In genomic region chr7:87933953-87934698, GRCh38 we compare ENCODE assay signal across 8 cellular contexts. TPM values are rescaled to one million over a fixed set of nuclear protein-coding genes. Genes with fewer than 3 reads are reported as not detected.
DNase-seq lines count a peak whose midpoint lies in the region; ATAC-seq and TF ChIP-seq lines count a peak whose summit lies in the region.

A gene with protein sequence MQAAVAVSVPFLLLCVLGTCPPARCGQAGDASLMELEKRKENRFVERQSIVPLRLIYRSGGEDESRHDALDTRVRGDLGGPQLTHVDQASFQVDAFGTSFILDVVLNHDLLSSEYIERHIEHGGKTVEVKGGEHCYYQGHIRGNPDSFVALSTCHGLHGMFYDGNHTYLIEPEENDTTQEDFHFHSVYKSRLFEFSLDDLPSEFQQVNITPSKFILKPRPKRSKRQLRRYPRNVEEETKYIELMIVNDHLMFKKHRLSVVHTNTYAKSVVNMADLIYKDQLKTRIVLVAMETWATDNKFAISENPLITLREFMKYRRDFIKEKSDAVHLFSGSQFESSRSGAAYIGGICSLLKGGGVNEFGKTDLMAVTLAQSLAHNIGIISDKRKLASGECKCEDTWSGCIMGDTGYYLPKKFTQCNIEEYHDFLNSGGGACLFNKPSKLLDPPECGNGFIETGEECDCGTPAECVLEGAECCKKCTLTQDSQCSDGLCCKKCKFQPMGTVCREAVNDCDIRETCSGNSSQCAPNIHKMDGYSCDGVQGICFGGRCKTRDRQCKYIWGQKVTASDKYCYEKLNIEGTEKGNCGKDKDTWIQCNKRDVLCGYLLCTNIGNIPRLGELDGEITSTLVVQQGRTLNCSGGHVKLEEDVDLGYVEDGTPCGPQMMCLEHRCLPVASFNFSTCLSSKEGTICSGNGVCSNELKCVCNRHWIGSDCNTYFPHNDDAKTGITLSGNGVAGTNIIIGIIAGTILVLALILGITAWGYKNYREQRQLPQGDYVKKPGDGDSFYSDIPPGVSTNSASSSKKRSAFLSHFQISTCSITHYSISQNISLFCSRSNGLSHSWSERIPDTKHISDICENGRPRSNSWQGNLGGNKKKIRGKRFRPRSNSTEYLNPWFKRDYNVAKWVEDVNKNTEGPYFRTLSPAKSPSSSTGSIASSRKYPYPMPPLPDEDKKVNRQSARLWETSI (plus strand): TSS chr7:87934251. CDS start chr7:87934466, 215 bp downstream.

- H3K4me1 Mint-ChIP-seq in dendritic cell treated with granulocyte-macrophage colony-stimulating factor and Interleukin-4, amounts not matched to agents 40 ng/mL and 50 ng/mL, for 4 days (ENCODE audit: low read depth): peaks cover 17% of the 10 kb centered on the region

- intact Hi-C loops in dendritic cell treated with granulocyte-macrophage colony-stimulating factor and Interleukin-4, amounts not matched to agents 40 ng/mL and 50 ng/mL, for 4 days (cut with micrococcal nuclease): no loop called here

- peak within 1 kb of the TSS; percentile 80 for H3K4me3 Mint-ChIP-seq in dendritic cell treated with granulocyte-macrophage colony-stimulating factor and Interleukin-4, amounts not matched to agents 40 ng/mL and 50 ng/mL, for 4 days

- no peaks in the 10 kb centered on the region for H3K9me3 Mint-ChIP-seq in dendritic cell treated with granulocyte-macrophage colony-stimulating factor and Interleukin-4, amounts not matched to agents 40 ng/mL and 50 ng/mL, for 4 days

- no peak within 1 kb of the TSS for H3K27ac Mint-ChIP-seq in dendritic cell treated with granulocyte-macrophage colony-stimulating factor and Interleukin-4, amounts not matched to agents 40 ng/mL and 50 ng/mL, for 4 days

- H3K36me3 Mint-ChIP-seq in dendritic cell treated with granulocyte-macrophage colony-stimulating factor and Interleukin-4, amounts not matched to agents 40 ng/mL and 50 ng/mL, for 4 days (ENCODE audit: low read depth): no peaks in the 10 kb centered on the region

- H3K27me3 Mint-ChIP-seq in dendritic cell treated with granulocyte-macrophage colony-stimulating factor and Interleukin-4, amounts not matched to agents 40 ng/mL and 50 ng/mL, for 4 days: peaks cover 20% of the 10 kb centered on the region

- peak; percentile 87 for DNase-seq in NCI-H524 treated with DMSO at 0.1 percent for 48 hours (lab: John Stamatoyannopoulos, UW)
- DNase-seq in activated CD4-positive, alpha-beta T cell treated with anti-CD3 and anti-CD28 coated beads, Interleukin-2, amount 50 U/mL, for 1 hour: peak; percentile 70
- DNase-seq in stimulated activated CD4-positive, alpha-beta T cell treated with anti-CD3 and anti-CD28 coated beads, Interleukin-4, amount 100 ng/mL, for 24 hours: peak; percentile 78

- H3K4me1 ChIP-seq in liver (ENCODE audit: control insufficient read depth in 4 of 4, insufficient read depth in 4 of 4, low read length in 3 of 4): peaks cover 11 to 21% (median 15%) of the 10 kb centered on the region in 4 donors

- no peak within 1 kb of the TSS for H3K9ac ChIP-seq in liver (ENCODE audit: low read depth in 1 of 2, low read length in 2 of 2)

- peak; percentile 98 for ATAC-seq in GM19328 (IDR thresholded peaks at IDR 0.05; ENCODE audit: unreplicated experiment)
- peak; percentile 97 for ATAC-seq in HG03469 (IDR thresholded peaks at IDR 0.05; ENCODE audit: unreplicated experiment)

- TF ChIP-seq CTCF in C4-2B (conservative IDR thresholded peaks at IDR 0.05) (peak; percentile 34), liver (IDR thresholded peaks at IDR 0.05; ENCODE audit: low read depth, low read length, missing input control) (no peak)

- no peaks in the 10 kb centered on the region for H3K36me3 ChIP-seq in liver (ENCODE audit: control insufficient read depth in 4 of 4, insufficient read depth in 3 of 4, low read depth in 1 of 4, low read length in 3 of 4)

- H3K4me3 ChIP-seq in liver (ENCODE audit: low read depth in 1 of 3, low read length in 3 of 3): peak within 1 kb of the TSS; percentile 61 to 75 (median 66)

- under 1% methylated on average over 70 of the region's 70 CpGs for WGBS in liver

- H3K9me3 ChIP-seq in liver (ENCODE audit: control insufficient read depth in 4 of 4, low read length in 3 of 4): no peaks in the 10 kb centered on the region

- TF ChIP-seq RAD21 in liver (IDR thresholded peaks at IDR 0.05): no peak

- peak within 1 kb of the TSS; percentile 63 for H3K27ac ChIP-seq in C4-2B
- H3K27ac ChIP-seq in liver (ENCODE audit: low read depth in 1 of 2, low read length in 2 of 2): no peak within 1 kb of the TSS

- H3K27me3 ChIP-seq in liver (ENCODE audit: control insufficient read depth in 4 of 4, insufficient read depth in 4 of 4, low read length in 3 of 4): peaks cover 0 to 4% (median 0%) of the 10 kb centered on the region in 4 donors

TF ChIP-seq in liver, 16 proteins besides CTCF, POLR2A, EP300 and RAD21:
- no peak for TF ChIP-seq HNF4G (IDR thresholded peaks at IDR 0.05)
- no peak for TF ChIP-seq FOXA2 (IDR thresholded peaks at IDR 0.05)
- TF ChIP-seq ZBTB33 (IDR thresholded peaks at IDR 0.05): no peak
- no peak for TF ChIP-seq MAX (IDR thresholded peaks at IDR 0.05)
- TF ChIP-seq, protein P1, sequence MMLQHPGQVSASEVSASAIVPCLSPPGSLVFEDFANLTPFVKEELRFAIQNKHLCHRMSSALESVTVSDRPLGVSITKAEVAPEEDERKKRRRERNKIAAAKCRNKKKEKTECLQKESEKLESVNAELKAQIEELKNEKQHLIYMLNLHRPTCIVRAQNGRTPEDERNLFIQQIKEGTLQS (IDR thresholded peaks at IDR 0.05): no peak
- no peak for TF ChIP-seq RXRA (IDR thresholded peaks at IDR 0.05)
- TF ChIP-seq, protein P2, sequence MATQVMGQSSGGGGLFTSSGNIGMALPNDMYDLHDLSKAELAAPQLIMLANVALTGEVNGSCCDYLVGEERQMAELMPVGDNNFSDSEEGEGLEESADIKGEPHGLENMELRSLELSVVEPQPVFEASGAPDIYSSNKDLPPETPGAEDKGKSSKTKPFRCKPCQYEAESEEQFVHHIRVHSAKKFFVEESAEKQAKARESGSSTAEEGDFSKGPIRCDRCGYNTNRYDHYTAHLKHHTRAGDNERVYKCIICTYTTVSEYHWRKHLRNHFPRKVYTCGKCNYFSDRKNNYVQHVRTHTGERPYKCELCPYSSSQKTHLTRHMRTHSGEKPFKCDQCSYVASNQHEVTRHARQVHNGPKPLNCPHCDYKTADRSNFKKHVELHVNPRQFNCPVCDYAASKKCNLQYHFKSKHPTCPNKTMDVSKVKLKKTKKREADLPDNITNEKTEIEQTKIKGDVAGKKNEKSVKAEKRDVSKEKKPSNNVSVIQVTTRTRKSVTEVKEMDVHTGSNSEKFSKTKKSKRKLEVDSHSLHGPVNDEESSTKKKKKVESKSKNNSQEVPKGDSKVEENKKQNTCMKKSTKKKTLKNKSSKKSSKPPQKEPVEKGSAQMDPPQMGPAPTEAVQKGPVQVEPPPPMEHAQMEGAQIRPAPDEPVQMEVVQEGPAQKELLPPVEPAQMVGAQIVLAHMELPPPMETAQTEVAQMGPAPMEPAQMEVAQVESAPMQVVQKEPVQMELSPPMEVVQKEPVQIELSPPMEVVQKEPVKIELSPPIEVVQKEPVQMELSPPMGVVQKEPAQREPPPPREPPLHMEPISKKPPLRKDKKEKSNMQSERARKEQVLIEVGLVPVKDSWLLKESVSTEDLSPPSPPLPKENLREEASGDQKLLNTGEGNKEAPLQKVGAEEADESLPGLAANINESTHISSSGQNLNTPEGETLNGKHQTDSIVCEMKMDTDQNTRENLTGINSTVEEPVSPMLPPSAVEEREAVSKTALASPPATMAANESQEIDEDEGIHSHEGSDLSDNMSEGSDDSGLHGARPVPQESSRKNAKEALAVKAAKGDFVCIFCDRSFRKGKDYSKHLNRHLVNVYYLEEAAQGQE (IDR thresholded peaks at IDR 0.05): no peak
- no peak for TF ChIP-seq JUND (IDR thresholded peaks at IDR 0.05)
- TF ChIP-seq HNF4A (conservative IDR thresholded peaks at IDR 0.05): no peak
- no peak for TF ChIP-seq GABPA (IDR thresholded peaks at IDR 0.05 in 1 of 2, conservative IDR thresholded peaks at IDR 0.05 in 1 of 2)
- no peak for TF ChIP-seq YY1 (IDR thresholded peaks at IDR 0.05)
- no peak for TF ChIP-seq SP1 (IDR thresholded peaks at IDR 0.05)
- TF ChIP-seq EGR1 (IDR thresholded peaks at IDR 0.05; ENCODE audit: low read depth in 2 of 2): no peak
- no peak for TF ChIP-seq NR2F2 (IDR thresholded peaks at IDR 0.05)
- TF ChIP-seq FOXA1 (IDR thresholded peaks at IDR 0.05): no peak
- TF ChIP-seq TAF1 (conservative IDR thresholded peaks at IDR 0.05): no peak

RNA-seq across cellular contexts. Expression of the gene that starts here (rescaled TPM):
- under 1 TPM; 0.25 to 0.61 TPM for total RNA-seq in liver
- under 1 TPM; 0.04 to 0.05 TPM for polyA plus RNA-seq in liver
